ENCODE assay signal across 12 cellular contexts in the genomic region with DNA sequence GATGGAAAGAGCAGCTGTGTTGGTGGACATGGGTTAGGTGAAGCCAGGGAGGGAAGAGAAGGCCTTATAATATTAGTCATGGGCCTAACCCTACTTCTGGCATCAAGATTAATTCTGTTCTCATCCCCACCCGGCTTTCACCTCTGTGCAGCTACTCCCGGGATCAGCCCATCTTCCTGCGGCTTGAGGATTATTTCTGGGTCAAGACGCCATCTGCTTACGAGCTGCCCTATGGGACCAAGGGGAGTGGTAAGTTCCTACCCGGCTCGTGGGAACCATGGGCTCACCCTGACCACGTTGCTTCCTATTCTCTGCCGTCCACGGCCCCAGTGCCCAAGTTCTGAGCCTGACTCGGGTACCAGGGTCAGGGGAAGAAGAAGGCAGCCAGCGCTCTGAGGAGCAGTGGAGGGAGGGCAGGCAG.
"Had no signal": no experiment of that assay in that cellular context is flagged by ENCODE, and none has a peak within 500 bp of the region (broad histone marks: within the 10 kb centered on the region; RNA-seq: fewer than 3 reads in every experiment).

No MANE protein-coding gene starts in this region.

- H3K4me3 Mint-ChIP-seq: activated CD8-positive, alpha-beta memory T cell treated with anti-CD3 and anti-CD28 coated beads, Interleukin-2, amount 10 ng/mL, durations not matched to agents 7 days and 5 days; activated naive CD4-positive, alpha-beta T cell treated with anti-CD3 and anti-CD28 coated beads, Interleukin-2, amount 10 ng/mL, durations not matched to agents 7 days and 5 days; activated T-cell treated with anti-CD3 and anti-CD28 coated beads, Interleukin-2, amount 50 U/mL, for 24 hours; natural killer cell treated with Interleukin-12 subunit alpha and Interleukin-12 subunit beta and Interleukin-15 and Interleukin-18, amount 100 ng/mL, for 72 hours had no signal

- H3K4me3 ChIP-seq: suprapubic skin, upper lobe of right lung had no signal

- H3K9me3 ChIP-seq: suprapubic skin, upper lobe of right lung had no signal

- H3K27me3 Mint-ChIP-seq: activated CD8-positive, alpha-beta memory T cell treated with anti-CD3 and anti-CD28 coated beads, Interleukin-2, amount 10 ng/mL, durations not matched to agents 7 days and 5 days; activated naive CD4-positive, alpha-beta T cell treated with anti-CD3 and anti-CD28 coated beads, Interleukin-2, amount 10 ng/mL, durations not matched to agents 7 days and 5 days; activated T-cell treated with anti-CD3 and anti-CD28 coated beads, Interleukin-2, amount 50 U/mL, for 24 hours; natural killer cell treated with Interleukin-12 subunit alpha and Interleukin-12 subunit beta and Interleukin-15 and Interleukin-18, amount 100 ng/mL, for 72 hours; progenitor cell of endocrine pancreas had no signal

- DNase-seq: activated CD8-positive, alpha-beta memory T cell treated with anti-CD3 and anti-CD28 coated beads, Interleukin-2, amount 10 ng/mL, durations not matched to agents 7 days and 5 days; activated naive CD4-positive, alpha-beta T cell treated with anti-CD3 and anti-CD28 coated beads, Interleukin-2, amount 10 ng/mL, durations not matched to agents 7 days and 5 days; activated T-cell treated with anti-CD3 and anti-CD28 coated beads, Interleukin-2, amount 50 U/mL, for 24 hours; foreskin keratinocyte; stimulated activated naive CD8-positive, alpha-beta T cell treated with anti-CD3 and anti-CD28 coated beads, Interleukin-15, Interleukin-2, amounts not matched to agents 100 U/mL and 50 U/mL, for 24 hours; T-helper 9 cell; upper lobe of right lung had no signal

- H3K9me3 Mint-ChIP-seq: activated naive CD4-positive, alpha-beta T cell treated with anti-CD3 and anti-CD28 coated beads, Interleukin-2, amount 10 ng/mL, durations not matched to agents 7 days and 5 days; activated T-cell treated with anti-CD3 and anti-CD28 coated beads, Interleukin-2, amount 50 U/mL, for 24 hours; natural killer cell treated with Interleukin-12 subunit alpha and Interleukin-12 subunit beta and Interleukin-15 and Interleukin-18, amount 100 ng/mL, for 72 hours had no signal

- H3K27ac Mint-ChIP-seq: activated CD8-positive, alpha-beta memory T cell treated with anti-CD3 and anti-CD28 coated beads, Interleukin-2, amount 10 ng/mL, durations not matched to agents 7 days and 5 days; activated naive CD4-positive, alpha-beta T cell treated with anti-CD3 and anti-CD28 coated beads, Interleukin-2, amount 10 ng/mL, durations not matched to agents 7 days and 5 days; activated T-cell treated with anti-CD3 and anti-CD28 coated beads, Interleukin-2, amount 50 U/mL, for 24 hours; natural killer cell treated with Interleukin-12 subunit alpha and Interleukin-12 subunit beta and Interleukin-15 and Interleukin-18, amount 100 ng/mL, for 72 hours had no signal

- ATAC-seq: activated CD4-positive, CD25-positive, alpha-beta regulatory T cell treated with anti-CD3 and anti-CD28 coated beads, Interleukin-2, amount 50 U/mL, for 24 hours; activated CD8-positive, alpha-beta memory T cell treated with anti-CD3 and anti-CD28 coated beads, Interleukin-2, amount 10 ng/mL, durations not matched to agents 7 days and 5 days; foreskin keratinocyte; right cardiac atrium; stimulated activated naive CD8-positive, alpha-beta T cell treated with anti-CD3 and anti-CD28 coated beads, Interleukin-15, Interleukin-2, amounts not matched to agents 100 U/mL and 50 U/mL, for 24 hours; upper lobe of right lung had no signal

- H3K27ac ChIP-seq: foreskin keratinocyte had no signal

- H3K27me3 ChIP-seq: foreskin keratinocyte, suprapubic skin, upper lobe of right lung had no signal

- H3K4me1 Mint-ChIP-seq: activated naive CD4-positive, alpha-beta T cell treated with anti-CD3 and anti-CD28 coated beads, Interleukin-2, amount 10 ng/mL, durations not matched to agents 7 days and 5 days had no signal

- H3K36me3 Mint-ChIP-seq: activated CD8-positive, alpha-beta memory T cell treated with anti-CD3 and anti-CD28 coated beads, Interleukin-2, amount 10 ng/mL, durations not matched to agents 7 days and 5 days; activated naive CD4-positive, alpha-beta T cell treated with anti-CD3 and anti-CD28 coated beads, Interleukin-2, amount 10 ng/mL, durations not matched to agents 7 days and 5 days had no signal
